10 cellular contexts compared by ENCODE assay signal in the genomic region with DNA sequence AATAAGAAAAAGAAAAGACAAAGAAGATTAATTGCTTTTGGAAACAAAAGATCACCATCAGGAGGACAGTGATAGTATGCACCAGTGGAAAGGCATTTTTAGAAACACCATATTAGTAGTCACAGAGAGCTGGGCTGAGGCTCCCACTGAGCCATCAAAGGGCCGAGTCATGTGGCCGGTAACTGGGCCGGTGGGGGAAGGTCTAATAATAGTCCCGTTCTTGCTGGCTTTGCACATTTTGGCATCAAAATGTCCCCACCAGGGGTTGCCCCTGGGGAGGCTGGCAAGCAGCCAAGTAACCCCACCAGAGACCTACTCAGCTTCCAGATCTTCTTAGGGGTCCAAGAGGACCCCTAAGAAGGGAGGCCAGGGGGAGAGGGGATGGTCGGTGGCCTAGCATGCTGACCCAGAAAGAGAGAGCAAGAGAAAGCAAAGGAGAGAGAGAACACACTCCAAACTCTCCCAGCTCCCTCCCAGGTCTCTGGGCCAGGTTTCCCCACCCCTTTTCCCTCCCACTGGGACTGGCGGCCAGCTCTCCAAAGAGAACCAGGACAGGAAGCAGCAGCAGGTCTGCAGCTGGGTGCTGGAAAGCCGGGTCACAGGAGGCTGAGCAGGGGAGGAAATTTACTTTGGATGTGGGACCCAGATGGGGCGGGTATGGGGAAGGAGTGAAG.
DNase-seq lines count a peak whose midpoint lies in the region; ATAC-seq and TF ChIP-seq lines count a peak whose summit lies in the region.
"Had no signal": no experiment of that assay in that cellular context is flagged by ENCODE, and none has a peak within 500 bp of the region (broad histone marks: within the 10 kb centered on the region; RNA-seq: fewer than 3 reads in every experiment).

No MANE protein-coding gene starts in this region.

- no peaks in the 10 kb centered on the region for H3K4me1 Mint-ChIP-seq in CD14-positive monocyte

- no peak overlapping the region for H3K4me3 Mint-ChIP-seq in CD14-positive monocyte

- DNase-seq in anterior cingulate cortex (lab: John Stamatoyannopoulos, UW) (peak in 48 of 58 donors; percentile 14 to 82 (median 56)), iPS DF 4.7 (ENCODE audit: extremely low read depth, low spot score) (peak; percentile 22), sciatic nerve (ENCODE audit: low spot score) (no peak), cerebellar nuclear complex (lab: John Stamatoyannopoulos, UW) (no peak), DMS79 treated with DMSO at 0.1 percent for 48 hours (lab: John Stamatoyannopoulos, UW) (no peak), CD14-positive monocyte (ENCODE audit: low spot score) (no peak)
- DNase-seq: activated gamma-delta T cell treated with Interleukin-2 at 50 U/mL for 16 hours, OCI-M1 had no signal

- no peak overlapping the region; the same call in 1 of the 2 replicates for H3K27ac ChIP-seq in HEK293 (ENCODE audit: extremely low read depth, low read depth, low read length)

- intact Hi-C loops in sciatic nerve (cut with DNase I) (no loop called here), CD14-positive monocyte (cut with micrococcal nuclease) (no loop called here)

- 0 out of 2 replicates have a peak, but pooled peaks cover 8% of the 10 kb centered on the region for H3K4me1 ChIP-seq in HEK293 (ENCODE audit: control insufficient read depth, insufficient read depth, low read length)

- no peaks in the 10 kb centered on the region for H3K9me3 ChIP-seq in HEK293 (ENCODE audit: control insufficient read depth, insufficient read depth, low read depth, low read length)

- no peaks in the 10 kb centered on the region for H3K36me3 Mint-ChIP-seq in CD14-positive monocyte

- no peaks in the 10 kb centered on the region for H3K36me3 ChIP-seq in HEK293 (ENCODE audit: control insufficient read depth in 2 of 2, insufficient read depth in 1 of 2, low read length in 2 of 2)

- no peak overlapping the region for H3K4me3 ChIP-seq in HEK293 (ENCODE audit: low read depth, low read length)

- no peak overlapping the region for H3K27ac Mint-ChIP-seq in CD14-positive monocyte

- ATAC-seq in sciatic nerve (peak; percentile 46), GM18907 (IDR thresholded peaks at IDR 0.05; ENCODE audit: unreplicated experiment) (no peak)

- peaks cover 9 to 21% (median 13%) of the 10 kb centered on the region in 3 donors for H3K27me3 Mint-ChIP-seq in CD14-positive monocyte (ENCODE audit: low read depth in 3 of 3)

- 0 out of 2 replicates have a peak, but pooled peaks have one; percentile 11 for TF ChIP-seq CTCF in HEK293 (tag by site-specific recombination; IDR thresholded peaks at IDR 0.05)
- TF ChIP-seq CTCF in CD14-positive monocyte (IDR thresholded peaks at IDR 0.05), result no peak

- H3K9me3 Mint-ChIP-seq in CD14-positive monocyte, result peaks cover 0 to 12% (median 9%) of the 10 kb centered on the region in 7 donors

- POLR2A ChIA-PET in HEK293 (lab: Yijun Ruan, JAX), result no interaction called here

- CTCF ChIA-PET in HEK293 (lab: Yijun Ruan, JAX), result interaction anchor here (0.7 kb wide), 2 partner anchors 233 to 699 kb away, joined by 3 to 4 read pairs; no protein-coding TSS in a partner anchor

TF ChIP-seq in HEK293, 187 proteins besides CTCF, POLR2A, EP300 and RAD21 (continues in another document):
- TF ChIP-seq, protein P1, sequence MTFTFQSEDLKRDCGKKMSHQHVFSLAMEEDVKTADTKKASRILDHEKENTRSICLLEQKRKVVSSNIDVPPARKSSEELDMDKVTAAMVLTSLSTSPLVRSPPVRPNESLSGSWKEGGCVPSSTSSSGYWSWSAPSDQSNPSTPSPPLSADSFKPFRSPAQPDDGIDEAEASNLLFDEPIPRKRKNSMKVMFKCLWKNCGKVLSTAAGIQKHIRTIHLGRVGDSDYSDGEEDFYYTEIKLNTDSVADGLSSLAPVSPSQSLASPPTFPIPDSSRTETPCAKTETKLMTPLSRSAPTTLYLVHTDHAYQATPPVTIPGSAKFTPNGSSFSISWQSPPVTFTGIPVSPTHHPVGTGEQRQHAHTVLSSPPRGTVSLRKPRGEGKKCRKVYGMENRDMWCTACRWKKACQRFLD (tag by site-specific recombination; IDR thresholded peaks at IDR 0.05), result no peak
- TF ChIP-seq ZNF777 (tag by site-specific recombination; IDR thresholded peaks at IDR 0.05; ENCODE audit: borderline replicate concordance) (no peak), ZNF416 (tag by site-specific recombination; IDR thresholded peaks at IDR 0.05) (no peak), ZNF24 (tag by site-specific recombination; IDR thresholded peaks at IDR 0.05) (no peak), ZNF175 (tag by site-specific recombination; IDR thresholded peaks at IDR 0.05) (no peak), REPIN1 (tag by site-specific recombination; IDR thresholded peaks at IDR 0.05; ENCODE audit: low read depth) (no peak), WT1 (tag by site-specific recombination; IDR thresholded peaks at IDR 0.05) (0 out of 2 replicates have a peak, but pooled peaks have one; percentile 18), ZNF624 (tag by site-specific recombination; IDR thresholded peaks at IDR 0.05) (no peak), MZF1 (tag by site-specific recombination; IDR thresholded peaks at IDR 0.05; ENCODE audit: borderline replicate concordance) (no peak), ZNF366 (tag by site-specific recombination; conservative IDR thresholded peaks at IDR 0.05) (peak; percentile 36; the same call in 1 of the 2 replicates), ZNF121 (tag by site-specific recombination; IDR thresholded peaks at IDR 0.05) (no peak), ZBTB7A (tag by site-specific recombination; IDR thresholded peaks at IDR 0.05; ENCODE audit: low read depth) (no peak), SP7 (tag by site-specific recombination; IDR thresholded peaks at IDR 0.05) (0 out of 2 replicates have a peak, but pooled peaks have one; percentile 36), SCRT1 (tag by site-specific recombination; IDR thresholded peaks at IDR 0.05; ENCODE audit: borderline replicate concordance) (no peak)
- TF ChIP-seq, protein P2, sequence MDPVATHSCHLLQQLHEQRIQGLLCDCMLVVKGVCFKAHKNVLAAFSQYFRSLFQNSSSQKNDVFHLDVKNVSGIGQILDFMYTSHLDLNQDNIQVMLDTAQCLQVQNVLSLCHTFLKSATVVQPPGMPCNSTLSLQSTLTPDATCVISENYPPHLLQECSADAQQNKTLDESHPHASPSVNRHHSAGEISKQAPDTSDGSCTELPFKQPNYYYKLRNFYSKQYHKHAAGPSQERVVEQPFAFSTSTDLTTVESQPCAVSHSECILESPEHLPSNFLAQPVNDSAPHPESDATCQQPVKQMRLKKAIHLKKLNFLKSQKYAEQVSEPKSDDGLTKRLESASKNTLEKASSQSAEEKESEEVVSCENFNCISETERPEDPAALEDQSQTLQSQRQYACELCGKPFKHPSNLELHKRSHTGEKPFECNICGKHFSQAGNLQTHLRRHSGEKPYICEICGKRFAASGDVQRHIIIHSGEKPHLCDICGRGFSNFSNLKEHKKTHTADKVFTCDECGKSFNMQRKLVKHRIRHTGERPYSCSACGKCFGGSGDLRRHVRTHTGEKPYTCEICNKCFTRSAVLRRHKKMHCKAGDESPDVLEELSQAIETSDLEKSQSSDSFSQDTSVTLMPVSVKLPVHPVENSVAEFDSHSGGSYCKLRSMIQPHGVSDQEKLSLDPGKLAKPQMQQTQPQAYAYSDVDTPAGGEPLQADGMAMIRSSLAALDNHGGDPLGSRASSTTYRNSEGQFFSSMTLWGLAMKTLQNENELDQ (tag by site-specific recombination; IDR thresholded peaks at IDR 0.05; ENCODE audit: low read depth), result no peak
- TF ChIP-seq, protein P3, sequence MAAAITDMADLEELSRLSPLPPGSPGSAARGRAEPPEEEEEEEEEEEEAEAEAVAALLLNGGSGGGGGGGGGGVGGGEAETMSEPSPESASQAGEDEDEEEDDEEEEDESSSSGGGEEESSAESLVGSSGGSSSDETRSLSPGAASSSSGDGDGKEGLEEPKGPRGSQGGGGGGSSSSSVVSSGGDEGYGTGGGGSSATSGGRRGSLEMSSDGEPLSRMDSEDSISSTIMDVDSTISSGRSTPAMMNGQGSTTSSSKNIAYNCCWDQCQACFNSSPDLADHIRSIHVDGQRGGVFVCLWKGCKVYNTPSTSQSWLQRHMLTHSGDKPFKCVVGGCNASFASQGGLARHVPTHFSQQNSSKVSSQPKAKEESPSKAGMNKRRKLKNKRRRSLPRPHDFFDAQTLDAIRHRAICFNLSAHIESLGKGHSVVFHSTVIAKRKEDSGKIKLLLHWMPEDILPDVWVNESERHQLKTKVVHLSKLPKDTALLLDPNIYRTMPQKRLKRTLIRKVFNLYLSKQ (tag by site-specific recombination; IDR thresholded peaks at IDR 0.05; ENCODE audit: borderline replicate concordance), result no peak
- TF ChIP-seq, protein P4, sequence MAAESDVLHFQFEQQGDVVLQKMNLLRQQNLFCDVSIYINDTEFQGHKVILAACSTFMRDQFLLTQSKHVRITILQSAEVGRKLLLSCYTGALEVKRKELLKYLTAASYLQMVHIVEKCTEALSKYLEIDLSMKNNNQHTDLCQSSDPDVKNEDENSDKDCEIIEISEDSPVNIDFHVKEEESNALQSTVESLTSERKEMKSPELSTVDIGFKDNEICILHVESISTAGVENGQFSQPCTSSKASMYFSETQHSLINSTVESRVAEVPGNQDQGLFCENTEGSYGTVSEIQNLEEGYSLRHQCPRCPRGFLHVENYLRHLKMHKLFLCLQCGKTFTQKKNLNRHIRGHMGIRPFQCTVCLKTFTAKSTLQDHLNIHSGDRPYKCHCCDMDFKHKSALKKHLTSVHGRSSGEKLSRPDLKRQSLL (tag by site-specific recombination; IDR thresholded peaks at IDR 0.05), result no peak
- TF ChIP-seq, protein P5, sequence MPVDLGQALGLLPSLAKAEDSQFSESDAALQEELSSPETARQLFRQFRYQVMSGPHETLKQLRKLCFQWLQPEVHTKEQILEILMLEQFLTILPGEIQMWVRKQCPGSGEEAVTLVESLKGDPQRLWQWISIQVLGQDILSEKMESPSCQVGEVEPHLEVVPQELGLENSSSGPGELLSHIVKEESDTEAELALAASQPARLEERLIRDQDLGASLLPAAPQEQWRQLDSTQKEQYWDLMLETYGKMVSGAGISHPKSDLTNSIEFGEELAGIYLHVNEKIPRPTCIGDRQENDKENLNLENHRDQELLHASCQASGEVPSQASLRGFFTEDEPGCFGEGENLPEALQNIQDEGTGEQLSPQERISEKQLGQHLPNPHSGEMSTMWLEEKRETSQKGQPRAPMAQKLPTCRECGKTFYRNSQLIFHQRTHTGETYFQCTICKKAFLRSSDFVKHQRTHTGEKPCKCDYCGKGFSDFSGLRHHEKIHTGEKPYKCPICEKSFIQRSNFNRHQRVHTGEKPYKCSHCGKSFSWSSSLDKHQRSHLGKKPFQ (tag by site-specific recombination; IDR thresholded peaks at IDR 0.05), result no peak

Comparison
In these comparisons a context has a peak if more than half of its experiments do, and no peak if none do; other contexts are left out.
1. DNase-seq: peak in anterior cingulate cortex (48 of 58) and iPS DF 4.7 (single experiment); none in sciatic nerve (single experiment), cerebellar nuclear complex (0 of 2), DMS79 treated with DMSO at 0.1 percent for 48 hours (single experiment) and CD14-positive monocyte (single experiment).